ENCODE assay signal across 8 cellular contexts in the genomic region with DNA sequence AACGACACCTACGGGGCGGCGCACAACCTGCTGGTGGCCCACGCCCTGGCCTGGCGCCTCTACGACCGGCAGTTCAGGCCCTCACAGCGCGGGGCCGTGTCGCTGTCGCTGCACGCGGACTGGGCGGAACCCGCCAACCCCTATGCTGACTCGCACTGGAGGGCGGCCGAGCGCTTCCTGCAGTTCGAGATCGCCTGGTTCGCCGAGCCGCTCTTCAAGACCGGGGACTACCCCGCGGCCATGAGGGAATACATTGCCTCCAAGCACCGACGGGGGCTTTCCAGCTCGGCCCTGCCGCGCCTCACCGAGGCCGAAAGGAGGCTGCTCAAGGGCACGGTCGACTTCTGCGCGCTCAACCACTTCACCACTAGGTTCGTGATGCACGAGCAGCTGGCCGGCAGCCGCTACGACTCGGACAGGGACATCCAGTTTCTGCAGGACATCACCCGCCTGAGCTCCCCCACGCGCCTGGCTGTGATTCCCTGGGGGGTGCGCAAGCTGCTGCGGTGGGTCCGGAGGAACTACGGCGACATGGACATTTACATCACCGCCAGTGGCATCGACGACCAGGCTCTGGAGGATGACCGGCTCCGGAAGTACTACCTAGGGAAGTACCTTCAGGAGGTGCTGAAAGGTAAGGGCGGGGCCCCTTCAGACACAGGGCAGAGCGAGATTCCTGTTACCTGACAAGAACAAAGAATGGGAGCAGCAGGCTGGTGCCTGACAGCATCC. TPM values are rescaled to one million over a fixed set of nuclear protein-coding genes. Genes with fewer than 3 reads are reported as not detected.
DNase-seq lines count a peak whose midpoint lies in the region; ATAC-seq and TF ChIP-seq lines count a peak whose summit lies in the region.

No MANE protein-coding gene starts in this region.

- peak; percentile 87 for ATAC-seq in HG02642 (IDR thresholded peaks at IDR 0.05; ENCODE audit: poor library complexity, unreplicated experiment)
- ATAC-seq in left lobe of liver, result peak; percentile 40
- ATAC-seq in stimulated activated naive B cell treated with anti-CD40 and anti-IgM and Interleukin-4, amounts not matched to agents 10 μg/mL and 1 μg/mL and 100 μg/mL, for 72 hours (replicated peaks), result peak; percentile 91 to 94

- H3K4me3 Mint-ChIP-seq in stimulated activated naive B cell treated with anti-CD40 and anti-IgM and Interleukin-4, amounts not matched to agents 10 μg/mL and 1 μg/mL and 100 μg/mL, for 72 hours, result peak overlapping the region; percentile 71 to 76

- peaks cover 5% of the 10 kb centered on the region for H3K36me3 ChIP-seq in colonic mucosa

- DNase-seq in GM13977 (ENCODE audit: low spot score), result peak; percentile 81
- DNase-seq in T-helper 2 cell, result peak in 4 of 5 experiments; percentile 30 to 48 (median 33)
- peak; percentile 78 for DNase-seq in colonic mucosa
- DNase-seq in left lobe of liver (ENCODE audit: low spot score), result no peak
- peak; percentile 86 for DNase-seq in stimulated activated naive B cell treated with anti-CD40 and anti-IgM and Interleukin-4, amounts not matched to agents 10 μg/mL and 1 μg/mL and 100 μg/mL, for 72 hours
- DNase-seq in NCI-H1694 (lab: John Stamatoyannopoulos, UW), result no peak
- DNase-seq in NCI-H82 (lab: John Stamatoyannopoulos, UW), result no peak

- H3K4me1 Mint-ChIP-seq in stimulated activated naive B cell treated with anti-CD40 and anti-IgM and Interleukin-4, amounts not matched to agents 10 μg/mL and 1 μg/mL and 100 μg/mL, for 72 hours, result peaks cover 12 to 26% of the 10 kb centered on the region in 2 donors

- no peaks in the 10 kb centered on the region for H3K4me1 ChIP-seq in colonic mucosa

- in situ Hi-C loops in GM13977 (cut with MboI; ENCODE audit: low pct_unique_long_range_greater_than_20kb, low sequenced_read_pairs, unreplicated experiment), result loop anchor here (25.0 kb wide), 1 partner anchor 560 kb away; no protein-coding TSS in a partner anchor

- H3K4me3 ChIP-seq in colonic mucosa, result peak overlapping the region; percentile 46

- TF ChIP-seq CTCF in GM13977 (IDR thresholded peaks at IDR 0.05; ENCODE audit: extremely low read depth, insufficient read depth, missing control alignments), result peak; percentile 44
- peak; percentile 57 for TF ChIP-seq CTCF in colonic mucosa (IDR thresholded peaks at IDR 0.05)

- no peaks in the 10 kb centered on the region for H3K27me3 ChIP-seq in colonic mucosa

- no peaks in the 10 kb centered on the region for H3K27me3 Mint-ChIP-seq in stimulated activated naive B cell treated with anti-CD40 and anti-IgM and Interleukin-4, amounts not matched to agents 10 μg/mL and 1 μg/mL and 100 μg/mL, for 72 hours

- no peaks in the 10 kb centered on the region for H3K9me3 ChIP-seq in colonic mucosa

- H3K9me3 Mint-ChIP-seq in stimulated activated naive B cell treated with anti-CD40 and anti-IgM and Interleukin-4, amounts not matched to agents 10 μg/mL and 1 μg/mL and 100 μg/mL, for 72 hours, result peaks cover 0 to 2% of the 10 kb centered on the region in 2 donors

- H3K36me3 Mint-ChIP-seq in stimulated activated naive B cell treated with anti-CD40 and anti-IgM and Interleukin-4, amounts not matched to agents 10 μg/mL and 1 μg/mL and 100 μg/mL, for 72 hours, result peaks cover 9 to 22% of the 10 kb centered on the region in 2 donors

- intact Hi-C loops in colonic mucosa (cut with DNase I), result no loop called here

- H3K9ac ChIP-seq in colonic mucosa (ENCODE audit: low read depth in 2 of 2, low read length in 2 of 2), result peak overlapping the region; percentile 64 to 76

- H3K27ac Mint-ChIP-seq in stimulated activated naive B cell treated with anti-CD40 and anti-IgM and Interleukin-4, amounts not matched to agents 10 μg/mL and 1 μg/mL and 100 μg/mL, for 72 hours, result peak overlapping the region; percentile 86

- peak overlapping the region; percentile 80 for H3K27ac ChIP-seq in colonic mucosa

RNA-seq across cellular contexts. Expression of a gene that starts 11.7 kb away (rescaled TPM):
- total RNA-seq in colonic mucosa (1,000 to 10,000 TPM; 1,123 to 1,383 TPM), left lobe of liver (364 TPM)

RNA-seq across cellular contexts. Expression of a gene that starts 11.8 kb away (rescaled TPM):
- total RNA-seq in colonic mucosa (10 to 100 TPM; 21.1 to 28.3 TPM), left lobe of liver (13.7 TPM)

RNA-seq across cellular contexts. Expression of a gene that starts 40.3 kb away (rescaled TPM):
- total RNA-seq in colonic mucosa (under 1 TPM; 0.40 to 0.64 TPM), left lobe of liver (22.0 TPM)

Comparison
In these comparisons a context has a peak if more than half of its experiments do, and no peak if none do; other contexts are left out.
1. DNase-seq: peak in GM13977 (single experiment), T-helper 2 cell (4 of 5), colonic mucosa (single experiment) and stimulated activated naive B cell treated with anti-CD40 and anti-IgM and Interleukin-4, amounts not matched to agents 10 μg/mL and 1 μg/mL and 100 μg/mL, for 72 hours (single experiment); none in left lobe of liver (single experiment), NCI-H1694 (single experiment) and NCI-H82 (single experiment).
2. ATAC-seq: peak in every context shown above with its lines; median percentile 92 in stimulated activated naive B cell treated with anti-CD40 and anti-IgM and Interleukin-4, amounts not matched to agents 10 μg/mL and 1 μg/mL and 100 μg/mL, for 72 hours; 87 in HG02642; 40 in left lobe of liver.
3. RNA of a gene that starts 40.3 kb away (total RNA-seq): 22.0 TPM in left lobe of liver (single experiment); 0.40 to 0.64 TPM in colonic mucosa; every median in the first group is over 10 times any median in the second.